1 cellular context compared by ENCODE assay signal in genomic region chr3:138445654-138446053, GRCh38.
TF ChIP-seq lines count a peak whose summit lies in the region.

No MANE protein-coding gene starts in this region.

TF ChIP-seq in HepG2, 621 proteins besides CTCF, POLR2A, EP300 and RAD21 (continued from another document):
- no peak for TF ChIP-seq NR2F1 (CRISPR knock-in tag; IDR thresholded peaks at IDR 0.05)
- TF ChIP-seq ZBTB1 (CRISPR knock-in tag; IDR thresholded peaks at IDR 0.05; ENCODE audit: borderline replicate concordance) = no peak
- no peak for TF ChIP-seq MXD1 (CRISPR knock-in tag; IDR thresholded peaks at IDR 0.05)
- TF ChIP-seq ZNF274 (CRISPR knock-in tag; IDR thresholded peaks at IDR 0.05) = no peak
- TF ChIP-seq ZNF597 (CRISPR knock-in tag; IDR thresholded peaks at IDR 0.05) = no peak
